ENCODE assay signal across 8 cellular contexts in the genomic region with DNA sequence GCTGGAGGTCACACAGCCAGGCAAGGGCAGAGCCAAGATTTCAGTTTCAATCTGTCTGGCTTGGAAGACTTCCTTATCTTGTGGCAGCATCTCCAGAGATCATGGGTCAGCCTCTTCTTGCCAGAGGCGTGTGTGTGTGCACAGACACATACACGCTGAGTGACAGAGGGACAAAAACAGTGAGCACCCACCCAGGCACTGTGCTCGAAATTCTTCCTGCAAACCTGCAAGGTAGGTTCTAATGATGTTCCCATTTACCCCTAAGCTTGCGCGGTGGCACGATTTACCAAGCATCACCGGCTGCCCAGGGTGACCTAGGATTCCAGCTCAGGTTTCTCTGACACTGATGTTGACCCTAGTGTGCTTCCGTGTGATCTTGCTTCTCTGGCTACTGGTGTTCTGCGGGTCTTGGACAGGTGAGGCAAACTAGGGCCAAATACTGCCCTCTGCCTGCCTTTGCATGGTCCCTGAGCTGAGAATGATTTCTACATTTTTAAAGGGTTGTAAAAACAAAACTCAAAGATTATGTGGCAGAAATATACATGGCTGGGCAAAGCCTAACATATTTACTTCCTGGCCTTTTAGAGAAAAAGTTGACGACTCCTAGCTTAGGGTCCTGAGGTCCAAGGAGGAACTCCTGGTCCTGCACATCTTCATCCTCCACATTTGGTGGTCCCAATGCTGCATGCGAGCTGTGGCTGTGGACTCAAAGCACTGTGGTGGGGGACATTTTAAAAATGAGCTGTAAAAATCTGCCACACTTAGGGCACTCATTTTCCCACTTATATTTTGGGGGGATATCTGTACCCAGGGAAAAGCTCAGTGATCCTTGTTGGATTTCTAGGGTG.
DNase-seq lines count a peak whose midpoint lies in the region; ATAC-seq and TF ChIP-seq lines count a peak whose summit lies in the region.

No MANE protein-coding gene starts in this region.

- peak overlapping the region; percentile 66 for H3K9ac ChIP-seq in HUES6 (ENCODE audit: low read length)

- no peaks in the 10 kb centered on the region for H3K9me3 Mint-ChIP-seq in activated naive CD8-positive, alpha-beta T cell treated with anti-CD3 and anti-CD28 coated beads for 36 hours

- H3K27ac ChIP-seq in HUES6 (ENCODE audit: low read depth, low read length): no peak overlapping the region
- peak overlapping the region; percentile 97 for H3K27ac ChIP-seq in temporal lobe (ENCODE audit: low read depth, low read length)

- H3K36me3 ChIP-seq in BE2C (no peaks in the 10 kb centered on the region; the same call in 1 of the 2 replicates), HUES6 (ENCODE audit: control insufficient read depth, insufficient read depth, low read length) (no peaks in the 10 kb centered on the region)

- TF ChIP-seq CTCF in BE2C (IDR thresholded peaks at IDR 0.05; ENCODE audit: low read depth, low read length): peak; percentile 44; the same call in 1 of the 2 replicates

- intact Hi-C loops in posterior cingulate gyrus (cut with DNase I): loop anchor here (2.0 to 10.0 kb wide), 7 partner anchors 40 to 895 kb away; a partner anchor contains a TSS

- peak overlapping the region; percentile 47 for H3K4me3 ChIP-seq in BE2C (ENCODE audit: low read depth, low read length)
- peak overlapping the region; percentile 80 for H3K4me3 ChIP-seq in HUES6 (ENCODE audit: low read depth, low read length)

- H3K4me3 Mint-ChIP-seq in activated naive CD8-positive, alpha-beta T cell treated with anti-CD3 and anti-CD28 coated beads for 36 hours: peak overlapping the region; percentile 86

- ATAC-seq in HG03095 (IDR thresholded peaks at IDR 0.05; ENCODE audit: unreplicated experiment): no peak
- ATAC-seq in esophagus mucosa: no peak

- peaks cover 19% of the 10 kb centered on the region for H3K4me1 Mint-ChIP-seq in activated naive CD8-positive, alpha-beta T cell treated with anti-CD3 and anti-CD28 coated beads for 36 hours

- peaks cover 3% of the 10 kb centered on the region for H3K27me3 Mint-ChIP-seq in activated naive CD8-positive, alpha-beta T cell treated with anti-CD3 and anti-CD28 coated beads for 36 hours

- peak overlapping the region; percentile 91 for H3K27ac Mint-ChIP-seq in activated naive CD8-positive, alpha-beta T cell treated with anti-CD3 and anti-CD28 coated beads for 36 hours

- H3K4me1 ChIP-seq in BE2C (peaks cover 18% of the 10 kb centered on the region), HUES6 (ENCODE audit: control insufficient read depth, insufficient read depth, low read length) (peaks cover 22% of the 10 kb centered on the region)

- no peaks in the 10 kb centered on the region for H3K27me3 ChIP-seq in BE2C
- no peaks in the 10 kb centered on the region; the same call in 1 of the 2 replicates for H3K27me3 ChIP-seq in HUES6 (ENCODE audit: control insufficient read depth, insufficient read depth, low read length)

- DNase-seq in BE2C: no peak
- no peak for DNase-seq in activated naive CD8-positive, alpha-beta T cell treated with anti-CD3 and anti-CD28 coated beads for 36 hours
- DNase-seq in kidney tubule cell (ENCODE audit: low spot score): peak; percentile 23
- no peak for DNase-seq in posterior cingulate gyrus

- H3K9me3 ChIP-seq in BE2C (no peaks in the 10 kb centered on the region), HUES6 (ENCODE audit: control insufficient read depth, insufficient read depth, low read depth, low read length) (peaks cover 4% of the 10 kb centered on the region; the same call in 1 of the 2 replicates)

- H3K36me3 Mint-ChIP-seq in activated naive CD8-positive, alpha-beta T cell treated with anti-CD3 and anti-CD28 coated beads for 36 hours: no peaks in the 10 kb centered on the region
